24 cellular contexts compared by ENCODE assay signal in the genomic region with DNA sequence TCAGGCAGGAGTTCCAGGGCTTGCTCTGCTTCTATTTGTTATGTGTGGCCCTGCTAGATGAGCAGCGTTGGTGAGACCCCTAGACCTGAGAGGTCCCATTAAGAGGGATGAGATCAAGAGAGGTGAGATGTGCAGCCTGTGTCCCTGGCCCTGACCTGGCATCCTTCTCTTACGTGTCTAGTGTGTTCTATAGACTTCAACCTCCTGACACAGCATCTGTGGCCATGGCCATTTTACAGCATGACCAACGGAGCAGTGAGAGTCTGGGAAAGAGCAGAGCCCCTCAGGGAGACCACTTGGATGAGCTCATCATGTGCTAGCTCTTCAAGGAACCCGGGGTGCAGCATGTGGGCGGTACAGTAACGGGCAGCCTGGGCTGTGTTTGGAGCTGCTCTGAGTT.
"Had no signal": no experiment of that assay in that cellular context is flagged by ENCODE, and none has a peak within 500 bp of the region (broad histone marks: within the 10 kb centered on the region; RNA-seq: fewer than 3 reads in every experiment).

No MANE protein-coding gene starts in this region.

- DNase-seq: activated CD4-positive, alpha-beta T cell treated with anti-CD3 and anti-CD28 coated beads for 4 hours; activated CD4-positive, alpha-beta T cell treated with anti-CD3 and anti-CD28 coated beads, Interleukin-2, amount 50 U/mL, for 48 hours; activated CD4-positive, CD25-positive, alpha-beta regulatory T cell; activated naive CD4-positive, alpha-beta T cell treated with anti-CD3 and anti-CD28 coated beads for 36 hours; anterior cingulate cortex; body of pancreas; dermis blood vessel endothelial cell; effector CD8-positive, alpha-beta T cell; islet precursor cell; left colon; pancreas; right cardiac atrium; small intestine; stimulated activated CD4-positive, alpha-beta T cell treated with anti-CD3 and anti-CD28 coated beads, Interleukin-2, amount 100 ng/mL, for 24 hours; T1000; testis had no signal

- H3K4me1 Mint-ChIP-seq: memory B cell; nephron; stimulated activated memory B cell treated with anti-CD40 and anti-IgM and Interleukin-4, amounts not matched to agents 10 μg/mL and 1 μg/mL and 100 μg/mL, for 72 hours had no signal

- H3K4me3 Mint-ChIP-seq: activated naive CD4-positive, alpha-beta T cell treated with anti-CD3 and anti-CD28 coated beads for 36 hours; activated T-helper 17 cell treated with anti-CD3 and anti-CD28 coated beads, Interleukin-2, amount 50 U/mL, for 72 hours; memory B cell; nephron; stimulated activated memory B cell treated with anti-CD40 and anti-IgM and Interleukin-4, amounts not matched to agents 10 μg/mL and 1 μg/mL and 100 μg/mL, for 72 hours; T-helper 1 cell treated with Interleukin-12 subunit alpha and Interleukin-12 subunit beta and Interleukin-4 antibody, amounts not matched to agents 30 μg/mL and 1 μg/mL, for 36 hours had no signal

- H3K27ac Mint-ChIP-seq: activated naive CD4-positive, alpha-beta T cell treated with anti-CD3 and anti-CD28 coated beads for 36 hours; activated T-helper 17 cell treated with anti-CD3 and anti-CD28 coated beads, Interleukin-2, amount 50 U/mL, for 72 hours; memory B cell; nephron; stimulated activated memory B cell treated with anti-CD40 and anti-IgM and Interleukin-4, amounts not matched to agents 10 μg/mL and 1 μg/mL and 100 μg/mL, for 72 hours; T-helper 1 cell treated with Interleukin-12 subunit alpha and Interleukin-12 subunit beta and Interleukin-4 antibody, amounts not matched to agents 30 μg/mL and 1 μg/mL, for 36 hours had no signal

- H3K9me3 ChIP-seq: body of pancreas, pancreas, testis, upper lobe of left lung had no signal

- ATAC-seq: activated T-helper 17 cell treated with anti-CD3 and anti-CD28 coated beads, Interleukin-2, amount 50 U/mL, for 72 hours; body of pancreas; esophagus mucosa; left colon; pancreas; right cardiac atrium; stimulated activated memory B cell treated with anti-CD40 and anti-IgM and Interleukin-4, amounts not matched to agents 10 μg/mL and 1 μg/mL and 100 μg/mL, for 72 hours had no signal

- H3K27ac ChIP-seq: body of pancreas, cardiac muscle cell, pancreas, testis, upper lobe of left lung had no signal

- H3K27me3 Mint-ChIP-seq: activated T-helper 17 cell treated with anti-CD3 and anti-CD28 coated beads, Interleukin-2, amount 50 U/mL, for 72 hours; memory B cell; stimulated activated memory B cell treated with anti-CD40 and anti-IgM and Interleukin-4, amounts not matched to agents 10 μg/mL and 1 μg/mL and 100 μg/mL, for 72 hours had no signal

- H3K9me3 Mint-ChIP-seq: activated naive CD4-positive, alpha-beta T cell treated with anti-CD3 and anti-CD28 coated beads for 36 hours; activated T-helper 17 cell treated with anti-CD3 and anti-CD28 coated beads, Interleukin-2, amount 50 U/mL, for 72 hours; memory B cell; nephron; stimulated activated memory B cell treated with anti-CD40 and anti-IgM and Interleukin-4, amounts not matched to agents 10 μg/mL and 1 μg/mL and 100 μg/mL, for 72 hours; T-helper 1 cell treated with Interleukin-12 subunit alpha and Interleukin-12 subunit beta and Interleukin-4 antibody, amounts not matched to agents 30 μg/mL and 1 μg/mL, for 36 hours had no signal

- H3K4me1 ChIP-seq: body of pancreas, pancreas, testis, upper lobe of left lung had no signal

- H3K36me3 ChIP-seq: cardiac muscle cell had no signal

- H3K27me3 ChIP-seq: body of pancreas, cardiac muscle cell, pancreas, testis, upper lobe of left lung had no signal

- H3K4me3 ChIP-seq: body of pancreas, cardiac muscle cell, pancreas, testis, upper lobe of left lung had no signal
